In genomic region chr12:51323317-51323960, GRCh38 we compare ENCODE assay signal across 9 cellular contexts. TPM values are rescaled to one million over a fixed set of nuclear protein-coding genes. Genes with fewer than 3 reads are reported as not detected.
DNase-seq lines count a peak whose midpoint lies in the region; ATAC-seq and TF ChIP-seq lines count a peak whose summit lies in the region.
"Had no signal": no experiment of that assay in that cellular context is flagged by ENCODE, and none has a peak within 500 bp of the region (broad histone marks: within the 10 kb centered on the region; RNA-seq: fewer than 3 reads in every experiment).

No MANE protein-coding gene starts in this region.

- H3K4me1 ChIP-seq in KMS-11 (ENCODE audit: low read depth, poor library complexity, severe bottlenecking) (peaks cover 93% of the 10 kb centered on the region), skeletal muscle tissue (ENCODE audit: control insufficient read depth in 3 of 3, insufficient read depth in 3 of 3, low read length in 3 of 3) (peaks cover 0 to 14% (median 3%) of the 10 kb centered on the region in 3 donors), PC-3 (ENCODE audit: insufficient read depth, low read length) (peaks cover 16% of the 10 kb centered on the region)

- H3K4me2 ChIP-seq in KMS-11: peak overlapping the region; percentile 72
- no peak overlapping the region for H3K4me2 ChIP-seq in PC-3 (ENCODE audit: low read length)

- no peaks in the 10 kb centered on the region for H3F3A ChIP-seq in PC-3 (ENCODE audit: low read length, unreplicated experiment)

- H2AFZ ChIP-seq in KMS-11 (ENCODE audit: low read depth) (peak overlapping the region; percentile 58), PC-3 (ENCODE audit: low read length) (no peak overlapping the region)

- H3K9ac ChIP-seq in KMS-11 (peak overlapping the region; percentile 78), skeletal muscle tissue (ENCODE audit: low read depth in 1 of 3, low read length in 3 of 3) (peak overlapping the region in 1 of 3 donors; percentile 20), PC-3 (ENCODE audit: low read length) (no peak overlapping the region)

- H3K27ac ChIP-seq in KMS-11: peak overlapping the region; percentile 75
- H3K27ac ChIP-seq in skeletal muscle tissue (ENCODE audit: low read depth, low read length): peak overlapping the region; percentile 47
- H3K27ac ChIP-seq in PC-3 (ENCODE audit: low read length): no peak overlapping the region

- no peak overlapping the region for H3K4me3 ChIP-seq in KMS-11 (IDR thresholded peaks at IDR 0.05; ENCODE audit: insufficient read depth, low read depth, low read length)
- H3K4me3 ChIP-seq in skeletal muscle tissue (ENCODE audit: low read length in 3 of 3): peak overlapping the region in 1 of 3 donors; percentile 8
- no peak overlapping the region for H3K4me3 ChIP-seq in PC-3 (ENCODE audit: low read length)

- H3K79me2 ChIP-seq in KMS-11 (ENCODE audit: insufficient read depth, low read depth) (peaks cover 23% of the 10 kb centered on the region; the same call in 1 of the 2 replicates), PC-3 (ENCODE audit: low read length) (no peaks in the 10 kb centered on the region)

- H3K27me3 ChIP-seq in KMS-11 (ENCODE audit: insufficient read depth, low read depth): no peaks in the 10 kb centered on the region
- H3K27me3 ChIP-seq in skeletal muscle tissue (ENCODE audit: control insufficient read depth in 3 of 3, insufficient read depth in 3 of 3, low read length in 3 of 3): peaks cover 0 to 5% (median 0%) of the 10 kb centered on the region in 3 donors
- H3K27me3 ChIP-seq in PC-3 (ENCODE audit: low read length): no peaks in the 10 kb centered on the region

- H3K36me3 ChIP-seq in KMS-11 (ENCODE audit: insufficient read depth): no peaks in the 10 kb centered on the region
- no peaks in the 10 kb centered on the region for H3K36me3 ChIP-seq in skeletal muscle tissue (ENCODE audit: control insufficient read depth in 3 of 3, insufficient read depth in 3 of 3, low read length in 3 of 3)
- H3K36me3 ChIP-seq in PC-3 (ENCODE audit: low read depth, low read length): no peaks in the 10 kb centered on the region

- POLR2A ChIA-PET in PC-3 (lab: Charles Lee; ENCODE audit: unreplicated experiment): no interaction called here

- H4K20me1 ChIP-seq in KMS-11 (ENCODE audit: insufficient read depth) (no peaks in the 10 kb centered on the region), PC-3 (ENCODE audit: low read length) (no peaks in the 10 kb centered on the region)

- intact Hi-C loops in PC-3 (cut with micrococcal nuclease): no loop called here

- CTCF ChIA-PET in PC-3 (lab: Charles Lee): no interaction called here

- TF ChIP-seq CTCF in GM12874 (IDR thresholded peaks at IDR 0.05; ENCODE audit: insufficient read depth, low read depth, low read length) (peak; percentile 28; the same call in 1 of the 2 replicates), KMS-11 (conservative IDR thresholded peaks at IDR 0.05; ENCODE audit: low read depth, low read length) (no peak), PC-3 (conservative IDR thresholded peaks at IDR 0.05; ENCODE audit: low read depth, low read length) (no peak)

- H3K9me2 ChIP-seq in PC-3 (replicated peaks; ENCODE audit: low read length): no peaks in the 10 kb centered on the region

- peak; percentile 27 for DNase-seq in activated T-helper 9 cell treated with anti-CD3 and anti-CD28 coated beads, Interleukin-2, amount 50 U/mL, for 16 hours (ENCODE audit: low read depth)
- DNase-seq in DMS53 treated with DMSO at 0.1 percent for 48 hours (lab: John Stamatoyannopoulos, UW; ENCODE audit: unreplicated experiment) (no peak), PC-3 (no peak), DMS153 (lab: John Stamatoyannopoulos, UW) (no peak), HPDE6-E6E7 (ENCODE audit: extremely low spot score) (no peak)

- ATAC-seq in PC-3: no peak

- H3K9me3 ChIP-seq in skeletal muscle tissue (ENCODE audit: control insufficient read depth in 3 of 3, low read length in 3 of 3) (no peaks in the 10 kb centered on the region), PC-3 (ENCODE audit: low read length) (no peaks in the 10 kb centered on the region)

- BruUV-seq in PC-3 (replicated peaks; lab: Mats Ljungman, UMichigan): no TSS peak

RNA-seq across cellular contexts. Expression of gene BIN2, which starts 0.5 kb away (rescaled TPM):
- total RNA-seq in skeletal muscle tissue: 3.1 TPM
- not detected in 2 replicates for total RNA-seq in PC-3 (2014; rRNA removed)
- total RNA-seq: pulmonary artery endothelial cell had no signal

RNA-seq across cellular contexts. Expression of gene CELA1, which starts 23.0 kb away (rescaled TPM):
- total RNA-seq in skeletal muscle tissue: not detected
- total RNA-seq in PC-3 (2014; rRNA removed): not detected in 2 replicates
- total RNA-seq: pulmonary artery endothelial cell had no signal

RNA-seq across cellular contexts. Expression of gene SMAGP, which starts 53.2 kb away (rescaled TPM):
- total RNA-seq in skeletal muscle tissue (2.1 TPM), PC-3 (2014; rRNA removed) (55.3 and 62.5 TPM in 2 replicates)

Comparison
In these comparisons a context has a peak if more than half of its experiments do, and no peak if none do; other contexts are left out.
1. RNA of gene SMAGP, which starts 53.2 kb away (total RNA-seq): 55.3 to 62.5 TPM in PC-3; 2.1 TPM in skeletal muscle tissue (single experiment); every median in the first group is over 10 times any median in the second.